7 cellular contexts compared by ENCODE assay signal in genomic region chr21:42117229-42118048, GRCh38. TPM values are rescaled to one million over a fixed set of nuclear protein-coding genes. Genes with fewer than 3 reads are reported as not detected.
A peak's percentile ranks its signal among the peaks of the same experiment; 100 is the strongest.
DNase-seq lines count a peak whose midpoint lies in the region; TF ChIP-seq lines count a peak whose summit lies in the region.

No MANE protein-coding gene starts in this region.

- intact Hi-C loops in PC-9 (cut with micrococcal nuclease; ENCODE audit: unreplicated experiment) = loop anchor here (1.0 to 5.0 kb wide), 5 partner anchors 159 to 835 kb away; partner anchors contain the start of gene PRDM15

- H3K36me3 ChIP-seq in PC-9 (ENCODE audit: low read depth) (no peaks in the 10 kb centered on the region), fibroblast of lung (ENCODE audit: control insufficient read depth, insufficient read depth, low read length) (no peaks in the 10 kb centered on the region), neural progenitor cell (no peaks in the 10 kb centered on the region), stomach smooth muscle (ENCODE audit: control insufficient read depth in 2 of 2, insufficient read depth in 2 of 2, low read length in 2 of 2) (no peaks in the 10 kb centered on the region)

- H4K20me1 ChIP-seq in PC-9 (ENCODE audit: insufficient read depth) (no peaks in the 10 kb centered on the region), fibroblast of lung (ENCODE audit: control insufficient read depth, extremely low read depth, insufficient read depth, low read length) (no peaks in the 10 kb centered on the region), neural progenitor cell (ENCODE audit: low read depth) (no peaks in the 10 kb centered on the region)

- H3K9me3 Mint-ChIP-seq in activated T-cell treated with anti-CD3 and anti-CD28 coated beads, Interleukin-2, amount 50 U/mL, for 24 hours = no peaks in the 10 kb centered on the region
- H3K9me3 Mint-ChIP-seq in neural progenitor cell = no peaks in the 10 kb centered on the region

- BruUV-seq in PC-9 (replicated peaks; lab: Mats Ljungman, UMichigan) = no TSS peak

- DNase-seq in KBM-7 (peak; percentile 92), PC-9 (peak; percentile 47 to 69), fibroblast of lung (ENCODE audit: low read depth in 2 of 2) (peak; percentile 73 to 79), neural progenitor cell (ENCODE audit: low spot score) (peak; percentile 73)
- peak; percentile 85 for DNase-seq in activated T-cell treated with anti-CD3 and anti-CD28 coated beads, Interleukin-2, amount 50 U/mL, for 24 hours

- POLR2A ChIA-PET in PC-9 (lab: Charles Lee; ENCODE audit: unreplicated experiment) = no interaction called here

- no peaks in the 10 kb centered on the region for H3K27me3 ChIP-seq in PC-9 (ENCODE audit: insufficient read depth, low read depth)
- H3K27me3 ChIP-seq in fibroblast of lung (ENCODE audit: control insufficient read depth, insufficient read depth, low read length) = peaks cover 26% of the 10 kb centered on the region
- H3K27me3 ChIP-seq in neural progenitor cell = peaks cover 13% of the 10 kb centered on the region
- H3K27me3 ChIP-seq in stomach smooth muscle (ENCODE audit: control insufficient read depth in 1 of 2, insufficient read depth in 2 of 2, low read length in 2 of 2) = peaks cover 26 to 40% of the 10 kb centered on the region in 2 donors

- 0 out of 2 replicates have a peak overlapping the region, but pooled peaks have one; percentile 10 for H3K4me2 ChIP-seq in PC-9
- peak overlapping the region; percentile 82 for H3K4me2 ChIP-seq in fibroblast of lung (ENCODE audit: extremely low read depth, insufficient read depth, low read length)
- H3K4me2 ChIP-seq in neural progenitor cell = peak overlapping the region; percentile 57

- H2AFZ ChIP-seq in PC-9 = no peak overlapping the region
- H2AFZ ChIP-seq in fibroblast of lung (ENCODE audit: low read length) = peak overlapping the region; percentile 85
- H2AFZ ChIP-seq in neural progenitor cell (replicated peaks) = peak overlapping the region; percentile 90

- H3K4me1 Mint-ChIP-seq in activated T-cell treated with anti-CD3 and anti-CD28 coated beads, Interleukin-2, amount 50 U/mL, for 24 hours (ENCODE audit: low read depth) = peaks cover 20% of the 10 kb centered on the region
- H3K4me1 Mint-ChIP-seq in neural progenitor cell = peaks cover 12% of the 10 kb centered on the region

- no peaks in the 10 kb centered on the region for H3K79me2 ChIP-seq in PC-9 (ENCODE audit: low read depth)
- H3K79me2 ChIP-seq in fibroblast of lung (ENCODE audit: control insufficient read depth, insufficient read depth, low read length) = no peaks in the 10 kb centered on the region
- no peaks in the 10 kb centered on the region for H3K79me2 ChIP-seq in neural progenitor cell (ENCODE audit: low read depth)

- H3K27ac ChIP-seq in PC-9 = no peak overlapping the region
- no peak overlapping the region for H3K27ac ChIP-seq in fibroblast of lung (ENCODE audit: insufficient read depth, low read length)
- no peak overlapping the region for H3K27ac ChIP-seq in neural progenitor cell
- no peak overlapping the region for H3K27ac ChIP-seq in stomach smooth muscle (ENCODE audit: low read length)

- H3K27me3 Mint-ChIP-seq in activated T-cell treated with anti-CD3 and anti-CD28 coated beads, Interleukin-2, amount 50 U/mL, for 24 hours = peaks cover 63% of the 10 kb centered on the region
- peaks cover 4% of the 10 kb centered on the region for H3K27me3 Mint-ChIP-seq in neural progenitor cell (ENCODE audit: insufficient read depth, low read depth)

- CTCF ChIA-PET in PC-9 (lab: Charles Lee) = interaction anchor here (0.6 to 1.0 kb wide), 5 partner anchors 28 to 257 kb away, joined by 3 to 6 read pairs (median 3); no protein-coding TSS in a partner anchor

- no peaks in the 10 kb centered on the region for H3K9me2 ChIP-seq in PC-9 (ENCODE audit: insufficient read depth)

- in situ Hi-C loops in KBM-7 (cut with MboI; ENCODE audit: low pct_unique_long_range_greater_than_20kb, low sequenced_read_pairs) = no loop called here

- peaks cover 26% of the 10 kb centered on the region for H3F3A ChIP-seq in PC-9 (ENCODE audit: insufficient read depth, low read depth)
- H3F3A ChIP-seq in neural progenitor cell (ENCODE audit: low read depth) = no peaks in the 10 kb centered on the region

- H3K4me3 ChIP-seq in PC-9 (no peak overlapping the region), fibroblast of lung (replicated peaks in 1 of 4; ENCODE audit: control extremely low read depth in 1 of 4, insufficient read depth in 1 of 4, low read depth in 3 of 4, low read length in 4 of 4) (peak overlapping the region in 3 of 4 experiments; percentile 17 to 40 (median 33)), neural progenitor cell (peak overlapping the region; percentile 16), stomach smooth muscle (ENCODE audit: low read length in 2 of 2) (peak overlapping the region; percentile 1 to 55)

- peaks cover 32% of the 10 kb centered on the region for H3K4me1 ChIP-seq in PC-9 (replicated peaks; ENCODE audit: insufficient read depth)
- H3K4me1 ChIP-seq in fibroblast of lung (ENCODE audit: control insufficient read depth, extremely low read depth, insufficient read depth, low read length) = peaks cover 2% of the 10 kb centered on the region
- H3K4me1 ChIP-seq in neural progenitor cell = no peaks in the 10 kb centered on the region
- H3K4me1 ChIP-seq in stomach smooth muscle (ENCODE audit: control insufficient read depth, insufficient read depth, low read length) = peaks cover 9% of the 10 kb centered on the region

- H3K9ac ChIP-seq in fibroblast of lung (ENCODE audit: insufficient read depth, low read length) (no peak overlapping the region), neural progenitor cell (no peak overlapping the region), stomach smooth muscle (ENCODE audit: low read length in 2 of 2) (no peak overlapping the region)

- no peak overlapping the region for H3K27ac Mint-ChIP-seq in activated T-cell treated with anti-CD3 and anti-CD28 coated beads, Interleukin-2, amount 50 U/mL, for 24 hours
- H3K27ac Mint-ChIP-seq in neural progenitor cell = no peak overlapping the region

- H3K9me3 ChIP-seq in PC-9 (ENCODE audit: insufficient read depth, low read depth) = no peaks in the 10 kb centered on the region
- no peaks in the 10 kb centered on the region for H3K9me3 ChIP-seq in fibroblast of lung (ENCODE audit: control insufficient read depth, insufficient read depth, low read depth, low read length)
- H3K9me3 ChIP-seq in neural progenitor cell (ENCODE audit: low read depth) = no peaks in the 10 kb centered on the region
- H3K9me3 ChIP-seq in stomach smooth muscle (ENCODE audit: control insufficient read depth in 2 of 2, low read length in 2 of 2) = no peaks in the 10 kb centered on the region

- TF ChIP-seq CTCF in GM12873 (IDR thresholded peaks at IDR 0.05; ENCODE audit: insufficient read depth, low read depth, low read length, missing control alignments) = peak; percentile 93
- peak; percentile 89 for TF ChIP-seq CTCF in PC-9 (conservative IDR thresholded peaks at IDR 0.05)
- TF ChIP-seq CTCF in fibroblast of lung (conservative IDR thresholded peaks at IDR 0.05 in 1 of 2, IDR thresholded peaks at IDR 0.05 in 1 of 2; ENCODE audit: low read depth in 1 of 2, low read length in 2 of 2) = peak; percentile 89 to 92
- peak; percentile 93 for TF ChIP-seq CTCF in neural progenitor cell (IDR thresholded peaks at IDR 0.05)

- H3K4me3 Mint-ChIP-seq in activated T-cell treated with anti-CD3 and anti-CD28 coated beads, Interleukin-2, amount 50 U/mL, for 24 hours = peak overlapping the region; percentile 43
- H3K4me3 Mint-ChIP-seq in neural progenitor cell = peak overlapping the region; percentile 35

- H3K36me3 Mint-ChIP-seq in activated T-cell treated with anti-CD3 and anti-CD28 coated beads, Interleukin-2, amount 50 U/mL, for 24 hours (ENCODE audit: low read depth) = no peaks in the 10 kb centered on the region
- no peaks in the 10 kb centered on the region for H3K36me3 Mint-ChIP-seq in neural progenitor cell

RNA-seq across cellular contexts. Expression of gene UMODL1, which starts 46.3 kb away (rescaled TPM):
- total RNA-seq in PC-9 (2021) (0.25 TPM in 1 of 2 replicates, not detected in the other), fibroblast of lung (not detected in 2 replicates), neural progenitor cell (ENCODE audit: low replicate concordance) (0.09 TPM in 1 of 2 replicates, not detected in the other)
- not detected in 2 replicates for polyA plus RNA-seq in fibroblast of lung
- not detected in 2 replicates for polyA plus RNA-seq in fibroblast of lung (2012)
- polyA minus RNA-seq in fibroblast of lung (ENCODE audit: low replicate concordance) = not detected in 2 replicates

Comparison
In these comparisons a context has a peak if more than half of its experiments do, and no peak if none do; other contexts are left out.
1. H3K4me2 ChIP-seq: peak in every context shown above with its lines; median percentile 82 in fibroblast of lung; 57 in neural progenitor cell; 10 in PC-9.